23 cellular contexts compared by ENCODE assay signal in genomic region chr12:91106283-91106682, GRCh38. TPM values are rescaled to one million over a fixed set of nuclear protein-coding genes. Genes with fewer than 3 reads are reported as not detected.
"Had no signal": no experiment of that assay in that cellular context is flagged by ENCODE, and none has a peak within 500 bp of the region (broad histone marks: within the 10 kb centered on the region; RNA-seq: fewer than 3 reads in every experiment).

No MANE protein-coding gene starts in this region.

- DNase-seq: activated CD4-positive, alpha-beta memory T cell treated with anti-CD3 and anti-CD28 coated beads for 36 hours; activated CD4-positive, alpha-beta T cell treated with anti-CD3 and anti-CD28 coated beads for 48 hours; activated effector memory CD4-positive, alpha-beta T cell treated with Interleukin-2 at 50 U/mL for 16 hours; activated naive CD4-positive, alpha-beta T cell treated with anti-CD3 and anti-CD28 coated beads, Interleukin-2, amount 10 ng/mL, durations not matched to agents 7 days and 5 days; activated T-cell treated with anti-CD3 and anti-CD28 coated beads, Interleukin-2, amount 50 U/mL, for 72 hours; amygdala; effector CD8-positive, alpha-beta T cell; erythroblast; foreskin melanocyte; hypothalamus; naive thymus-derived CD8-positive, alpha-beta T cell; pancreas; right lobe of liver; stimulated activated CD4-positive, alpha-beta T cell treated with anti-CD3 and anti-CD28 coated beads, Interleukin-2, amount 100 ng/mL, for 24 hours; stimulated activated naive CD8-positive, alpha-beta T cell treated with anti-CD3 and anti-CD28 coated beads, Interleukin-15, amount 100 ng/mL, for 72 hours; T-helper 17 cell had no signal

- H3K36me3 Mint-ChIP-seq: activated CD4-positive, alpha-beta memory T cell treated with anti-CD3 and anti-CD28 coated beads for 36 hours; activated naive CD4-positive, alpha-beta T cell treated with anti-CD3 and anti-CD28 coated beads, Interleukin-2, amount 10 ng/mL, durations not matched to agents 7 days and 5 days; naive thymus-derived CD8-positive, alpha-beta T cell; stimulated activated effector memory CD8-positive, alpha-beta T cell treated with anti-CD3 and anti-CD28 coated beads, Interleukin-12 subunit alpha, Interleukin-12 subunit beta, amount 100 ng/mL, for 72 hours had no signal

- H3K4me3 Mint-ChIP-seq: activated CD4-positive, alpha-beta memory T cell treated with anti-CD3 and anti-CD28 coated beads for 36 hours; activated naive CD4-positive, alpha-beta T cell treated with anti-CD3 and anti-CD28 coated beads, Interleukin-2, amount 10 ng/mL, durations not matched to agents 7 days and 5 days; activated T-cell treated with anti-CD3 and anti-CD28 coated beads, Interleukin-2, amount 50 U/mL, for 72 hours; dendritic cell treated with granulocyte-macrophage colony-stimulating factor and Interleukin-4, amounts not matched to agents 40 ng/mL and 50 ng/mL, for 4 days; naive thymus-derived CD8-positive, alpha-beta T cell; stimulated activated effector memory CD8-positive, alpha-beta T cell treated with anti-CD3 and anti-CD28 coated beads, Interleukin-12 subunit alpha, Interleukin-12 subunit beta, amount 100 ng/mL, for 72 hours; stimulated activated naive CD8-positive, alpha-beta T cell treated with anti-CD3 and anti-CD28 coated beads, Interleukin-15, amount 100 ng/mL, for 72 hours; T-helper 17 cell had no signal

- H3K4me1 ChIP-seq: pancreas, right lobe of liver, tibial nerve had no signal

- H3K36me3 ChIP-seq: pancreas, right lobe of liver, suprapubic skin, tibial nerve had no signal

- H3K27ac Mint-ChIP-seq: activated CD4-positive, alpha-beta memory T cell treated with anti-CD3 and anti-CD28 coated beads for 36 hours; activated naive CD4-positive, alpha-beta T cell treated with anti-CD3 and anti-CD28 coated beads, Interleukin-2, amount 10 ng/mL, durations not matched to agents 7 days and 5 days; activated T-cell treated with anti-CD3 and anti-CD28 coated beads, Interleukin-2, amount 50 U/mL, for 72 hours; dendritic cell treated with granulocyte-macrophage colony-stimulating factor and Interleukin-4, amounts not matched to agents 40 ng/mL and 50 ng/mL, for 4 days; naive thymus-derived CD8-positive, alpha-beta T cell; stimulated activated effector memory CD8-positive, alpha-beta T cell treated with anti-CD3 and anti-CD28 coated beads, Interleukin-12 subunit alpha, Interleukin-12 subunit beta, amount 100 ng/mL, for 72 hours; stimulated activated naive CD8-positive, alpha-beta T cell treated with anti-CD3 and anti-CD28 coated beads, Interleukin-15, amount 100 ng/mL, for 72 hours; T-helper 17 cell had no signal

- H3K9me3 ChIP-seq: pancreas, right lobe of liver, SJSA1, suprapubic skin, tibial nerve had no signal

- H3K27me3 Mint-ChIP-seq: activated naive CD4-positive, alpha-beta T cell treated with anti-CD3 and anti-CD28 coated beads, Interleukin-2, amount 10 ng/mL, durations not matched to agents 7 days and 5 days; dendritic cell treated with granulocyte-macrophage colony-stimulating factor and Interleukin-4, amounts not matched to agents 40 ng/mL and 50 ng/mL, for 4 days; stimulated activated naive CD8-positive, alpha-beta T cell treated with anti-CD3 and anti-CD28 coated beads, Interleukin-15, amount 100 ng/mL, for 72 hours had no signal

- H3K27ac ChIP-seq: pancreas, right lobe of liver had no signal

- H3K9me3 Mint-ChIP-seq: activated CD4-positive, alpha-beta memory T cell treated with anti-CD3 and anti-CD28 coated beads for 36 hours; activated naive CD4-positive, alpha-beta T cell treated with anti-CD3 and anti-CD28 coated beads, Interleukin-2, amount 10 ng/mL, durations not matched to agents 7 days and 5 days; activated T-cell treated with anti-CD3 and anti-CD28 coated beads, Interleukin-2, amount 50 U/mL, for 72 hours; dendritic cell treated with granulocyte-macrophage colony-stimulating factor and Interleukin-4, amounts not matched to agents 40 ng/mL and 50 ng/mL, for 4 days; stimulated activated effector memory CD8-positive, alpha-beta T cell treated with anti-CD3 and anti-CD28 coated beads, Interleukin-12 subunit alpha, Interleukin-12 subunit beta, amount 100 ng/mL, for 72 hours; stimulated activated naive CD8-positive, alpha-beta T cell treated with anti-CD3 and anti-CD28 coated beads, Interleukin-15, amount 100 ng/mL, for 72 hours had no signal

- H3K4me1 Mint-ChIP-seq: activated naive CD4-positive, alpha-beta T cell treated with anti-CD3 and anti-CD28 coated beads, Interleukin-2, amount 10 ng/mL, durations not matched to agents 7 days and 5 days; naive thymus-derived CD8-positive, alpha-beta T cell; stimulated activated effector memory CD8-positive, alpha-beta T cell treated with anti-CD3 and anti-CD28 coated beads, Interleukin-12 subunit alpha, Interleukin-12 subunit beta, amount 100 ng/mL, for 72 hours; stimulated activated naive CD8-positive, alpha-beta T cell treated with anti-CD3 and anti-CD28 coated beads, Interleukin-15, amount 100 ng/mL, for 72 hours; T-helper 17 cell had no signal

- ATAC-seq: activated T-cell treated with anti-CD3 and anti-CD28 coated beads, Interleukin-2, amount 50 U/mL, for 72 hours; naive thymus-derived CD8-positive, alpha-beta T cell; pancreas; right lobe of liver; stimulated activated effector memory CD8-positive, alpha-beta T cell treated with anti-CD3 and anti-CD28 coated beads, Interleukin-12 subunit alpha, Interleukin-12 subunit beta, amount 100 ng/mL, for 72 hours; stimulated activated naive CD8-positive, alpha-beta T cell treated with anti-CD3 and anti-CD28 coated beads, Interleukin-15, amount 100 ng/mL, for 72 hours; T-helper 17 cell had no signal

- H3K4me3 ChIP-seq: lung, pancreas, right lobe of liver, SJSA1, suprapubic skin had no signal

- H3K27me3 ChIP-seq: pancreas, right lobe of liver, SJSA1, suprapubic skin, tibial nerve had no signal

RNA-seq across cellular contexts. Expression of gene LUM, which starts 5.0 kb away (rescaled TPM):
- total RNA-seq: activated CD4-positive, alpha-beta memory T cell treated with anti-CD3 and anti-CD28 coated beads for 36 hours; activated T-cell treated with anti-CD3 and anti-CD28 coated beads, Interleukin-2, amount 50 U/mL, for 72 hours; naive thymus-derived CD8-positive, alpha-beta T cell; T-helper 17 cell had no signal
- polyA plus RNA-seq: naive thymus-derived CD8-positive, alpha-beta T cell had no signal

RNA-seq across cellular contexts. Expression of gene KERA, which starts 48.5 kb away (rescaled TPM):
- total RNA-seq: activated CD4-positive, alpha-beta memory T cell treated with anti-CD3 and anti-CD28 coated beads for 36 hours; activated T-cell treated with anti-CD3 and anti-CD28 coated beads, Interleukin-2, amount 50 U/mL, for 72 hours; naive thymus-derived CD8-positive, alpha-beta T cell; pancreas; pulmonary artery endothelial cell; right lobe of liver; suprapubic skin; T-helper 17 cell; tibial nerve had no signal
- polyA plus RNA-seq: lung; naive thymus-derived CD8-positive, alpha-beta T cell; pancreas had no signal
